Comparison of ENCODE assay signal across 24 cellular contexts in genomic region chr20:47217482-47218446, GRCh38.
DNase-seq lines count a peak whose midpoint lies in the region; ATAC-seq, FAIRE-seq and TF ChIP-seq lines count a peak whose summit lies in the region.
"Had no signal": no experiment of that assay in that cellular context is flagged by ENCODE, and none has a peak within 500 bp of the region (broad histone marks: within the 10 kb centered on the region; RNA-seq: fewer than 3 reads in every experiment).

No MANE protein-coding gene starts in this region.

- H3K4me2 ChIP-seq in GM12878 (ENCODE audit: control insufficient read depth, insufficient read depth): no peak overlapping the region

- no peak overlapping the region for H3K9ac ChIP-seq in GM12878 (ENCODE audit: control insufficient read depth, insufficient read depth, low read length)

- no peak overlapping the region for H3K4me3 ChIP-seq in CD8-positive, alpha-beta T cell (ENCODE audit: low read depth, low read length)
- H3K4me3 ChIP-seq in GM12878 (no peak overlapping the region), transverse colon (no peak overlapping the region)
- H3K4me3 ChIP-seq in naive thymus-derived CD4-positive, alpha-beta T cell (ENCODE audit: low read length): no peak overlapping the region
- H3K4me3 ChIP-seq: lung, MG63, spleen had no signal

- POLR2A ChIA-PET in activated CD8-positive, alpha-beta T cell treated with anti-CD3 and anti-CD28 coated beads for 36 hours (lab: Charles Lee): interaction anchor here (0.6 kb wide), 1 partner anchor 12 kb away, joined by 5 read pairs; no protein-coding TSS in a partner anchor
- POLR2A ChIA-PET in activated CD8-positive, alpha-beta T cell treated with anti-CD3 and anti-CD28 coated beads, Interleukin-2, amount 10 ng/mL, durations not matched to agents 7 days and 5 days (lab: Charles Lee): no interaction called here
- POLR2A ChIA-PET in CD8-positive, alpha-beta T cell (lab: Charles Lee): interaction anchor here (1.5 kb wide), 1 partner anchor 11 kb away, joined by 4 read pairs; no protein-coding TSS in a partner anchor
- POLR2A ChIA-PET in GM12878 (lab: Charles Lee): no interaction called here
- POLR2A ChIA-PET in naive thymus-derived CD4-positive, alpha-beta T cell (lab: Charles Lee): interaction anchor here (1.0 kb wide), 1 partner anchor 8 kb away, joined by 3 read pairs; no protein-coding TSS in a partner anchor

- TSS peak; percentile 34 for BruUV-seq in GM12878 (replicated peaks; lab: Mats Ljungman, UMichigan)

- 89% methylated on average over 12 of the region's 12 CpGs for WGBS in GM12878 (ENCODE audit: insufficient coverage, insufficient replicate concordance, low lambda C conversion rate, missing lambda C conversion rate)
- WGBS in transverse colon (ENCODE audit: low coverage in 1 of 2), 2 donors: 83 to 85% methylated on average over 7 to 12 of the region's 12 CpGs

- no peaks in the 10 kb centered on the region for H3K9me3 ChIP-seq in CD8-positive, alpha-beta T cell (ENCODE audit: low read length)
- no peaks in the 10 kb centered on the region for H3K9me3 ChIP-seq in GM12878 (replicated peaks; ENCODE audit: control insufficient read depth, insufficient read depth, low read length)
- H3K9me3 ChIP-seq in naive thymus-derived CD4-positive, alpha-beta T cell (ENCODE audit: control insufficient read depth in 2 of 3, low read length in 3 of 3): no peaks in the 10 kb centered on the region
- H3K9me3 ChIP-seq in transverse colon: no peaks in the 10 kb centered on the region
- H3K9me3 ChIP-seq: MG63, spleen had no signal

- H3K27me3 Mint-ChIP-seq in activated CD8-positive, alpha-beta T cell treated with anti-CD3 and anti-CD28 coated beads for 36 hours: no peaks in the 10 kb centered on the region
- no peaks in the 10 kb centered on the region for H3K27me3 Mint-ChIP-seq in activated CD8-positive, alpha-beta T cell treated with anti-CD3 and anti-CD28 coated beads, Interleukin-2, amount 10 ng/mL, durations not matched to agents 7 days and 5 days (ENCODE audit: low read depth)
- H3K27me3 Mint-ChIP-seq in CD8-positive, alpha-beta T cell (ENCODE audit: low read depth): no peaks in the 10 kb centered on the region
- H3K27me3 Mint-ChIP-seq in naive thymus-derived CD4-positive, alpha-beta T cell: no peaks in the 10 kb centered on the region
- H3K27me3 Mint-ChIP-seq: activated naive CD8-positive, alpha-beta T cell; IgD-negative memory B cell had no signal

- no peaks in the 10 kb centered on the region for H3K79me2 ChIP-seq in GM12878 (ENCODE audit: control insufficient read depth, insufficient read depth, low read length)

- TF ChIP-seq RAD21 in GM12878 (IDR thresholded peaks at IDR 0.05; ENCODE audit: insufficient read depth, low read depth, low read length): no peak

- peaks cover 42% of the 10 kb centered on the region for H3K36me3 ChIP-seq in CD8-positive, alpha-beta T cell (ENCODE audit: insufficient read depth, low read length)
- H3K36me3 ChIP-seq in GM12878 (ENCODE audit: control insufficient read depth in 2 of 2, insufficient read depth in 2 of 2, low read length in 1 of 2): peaks cover 23 to 51% of the 10 kb centered on the region in 2 experiments
- peaks cover 0 to 84% (median 30%) of the 10 kb centered on the region in 3 experiments for H3K36me3 ChIP-seq in naive thymus-derived CD4-positive, alpha-beta T cell (ENCODE audit: control insufficient read depth in 2 of 3, insufficient read depth in 3 of 3, low read length in 3 of 3)
- peaks cover 0 to 71% (median 18%) of the 10 kb centered on the region in 4 donors for H3K36me3 ChIP-seq in transverse colon

- ATAC-seq in activated CD8-positive, alpha-beta T cell treated with anti-CD3 and anti-CD28 coated beads for 36 hours: no peak
- ATAC-seq in activated CD8-positive, alpha-beta T cell treated with anti-CD3 and anti-CD28 coated beads, Interleukin-2, amount 10 ng/mL, durations not matched to agents 7 days and 5 days: no peak
- ATAC-seq in CD8-positive, alpha-beta T cell: no peak
- ATAC-seq in GM12878: no peak
- ATAC-seq in naive thymus-derived CD4-positive, alpha-beta T cell: no peak
- ATAC-seq in HG03457 (IDR thresholded peaks at IDR 0.05; ENCODE audit: unreplicated experiment): no peak
- ATAC-seq: activated CD4-positive, CD25-positive, alpha-beta regulatory T cell treated with anti-CD3 and anti-CD28 coated beads, Interleukin-2, amount 50 U/mL, for 24 hours; foreskin keratinocyte had no signal

- TF ChIP-seq POLR2A in GM12878 (IDR thresholded peaks at IDR 0.05; ENCODE audit: low read depth, low read length) (no peak), transverse colon (IDR thresholded peaks at IDR 0.05) (no peak)

- RAD21 ChIA-PET in GM12878 (lab: Charles Lee; ENCODE audit: unreplicated experiment): interaction anchor here (0.6 to 1.8 kb wide), 6 partner anchors 19 to 294 kb away, joined by 3 to 9 read pairs (median 4); no protein-coding TSS in a partner anchor

- SMC1A ChIA-PET in GM12878 (lab: Charles Lee; ENCODE audit: uncharacterized antibody, unreplicated experiment): interaction anchor here (1.0 to 1.7 kb wide), 2 partner anchors 55 to 166 kb away, joined by 3 to 4 read pairs; no protein-coding TSS in a partner anchor

- FAIRE-seq in GM12878 (lab: Jason Lieb, UNC): no peak
- FAIRE-seq: A204.1, D721Med, H1, islet of Langerhans had no signal

- peak overlapping the region; percentile 13 for H3K27ac Mint-ChIP-seq in activated CD8-positive, alpha-beta T cell treated with anti-CD3 and anti-CD28 coated beads for 36 hours
- H3K27ac Mint-ChIP-seq in activated CD8-positive, alpha-beta T cell treated with anti-CD3 and anti-CD28 coated beads, Interleukin-2, amount 10 ng/mL, durations not matched to agents 7 days and 5 days: no peak overlapping the region
- peak overlapping the region; percentile 68 for H3K27ac Mint-ChIP-seq in CD8-positive, alpha-beta T cell
- peak overlapping the region in 5 of 9 donors; percentile 24 to 82 (median 52) for H3K27ac Mint-ChIP-seq in naive thymus-derived CD4-positive, alpha-beta T cell

- H3K9me3 Mint-ChIP-seq in activated CD8-positive, alpha-beta T cell treated with anti-CD3 and anti-CD28 coated beads for 36 hours: no peaks in the 10 kb centered on the region
- no peaks in the 10 kb centered on the region for H3K9me3 Mint-ChIP-seq in activated CD8-positive, alpha-beta T cell treated with anti-CD3 and anti-CD28 coated beads, Interleukin-2, amount 10 ng/mL, durations not matched to agents 7 days and 5 days (ENCODE audit: insufficient read depth)
- H3K9me3 Mint-ChIP-seq in CD8-positive, alpha-beta T cell: no peaks in the 10 kb centered on the region
- H3K9me3 Mint-ChIP-seq in naive thymus-derived CD4-positive, alpha-beta T cell: no peaks in the 10 kb centered on the region
- H3K9me3 Mint-ChIP-seq: IgD-negative memory B cell had no signal

- intact Hi-C loops in activated CD8-positive, alpha-beta T cell treated with anti-CD3 and anti-CD28 coated beads for 36 hours (cut with micrococcal nuclease): no loop called here
- intact Hi-C loops in CD8-positive, alpha-beta T cell (cut with DNase I, micrococcal nuclease): no loop called here
- intact Hi-C loops in GM12878 (cut with micrococcal nuclease; ENCODE audit: unreplicated experiment) (no loop called here), transverse colon (cut with DNase I; ENCODE audit: low total_unique reads) (no loop called here)
- intact Hi-C loops in naive thymus-derived CD4-positive, alpha-beta T cell (cut with micrococcal nuclease): no loop called here

- in situ Hi-C loops in GM12878 (cut with MboI): no loop called here
- in situ Hi-C loops in transverse colon (cut with MboI; ENCODE audit: low pct_ligation_motif_present in 1 of 4, low pct_unique_long_range_greater_than_20kb in 1 of 4, low sequenced_read_pairs in 3 of 4): no loop called here

- H3K4me3 Mint-ChIP-seq in activated CD8-positive, alpha-beta T cell treated with anti-CD3 and anti-CD28 coated beads for 36 hours: no peak overlapping the region
- no peak overlapping the region for H3K4me3 Mint-ChIP-seq in activated CD8-positive, alpha-beta T cell treated with anti-CD3 and anti-CD28 coated beads, Interleukin-2, amount 10 ng/mL, durations not matched to agents 7 days and 5 days
- no peak overlapping the region for H3K4me3 Mint-ChIP-seq in CD8-positive, alpha-beta T cell
- H3K4me3 Mint-ChIP-seq in naive thymus-derived CD4-positive, alpha-beta T cell: no peak overlapping the region
- H3K4me3 Mint-ChIP-seq: activated naive CD8-positive, alpha-beta T cell; IgD-negative memory B cell had no signal

- no peak overlapping the region for H3K27ac ChIP-seq in CD8-positive, alpha-beta T cell (ENCODE audit: low read depth, low read length)
- no peak overlapping the region for H3K27ac ChIP-seq in GM12878 (ENCODE audit: control insufficient read depth, insufficient read depth)
- no peak overlapping the region for H3K27ac ChIP-seq in naive thymus-derived CD4-positive, alpha-beta T cell (ENCODE audit: low read depth, low read length)
- H3K27ac ChIP-seq in transverse colon: no peak overlapping the region
- H3K27ac ChIP-seq: foreskin keratinocyte, spleen had no signal

- H4K20me1 ChIP-seq in GM12878 (ENCODE audit: control insufficient read depth, insufficient read depth): no peaks in the 10 kb centered on the region

- CTCF ChIA-PET in activated CD8-positive, alpha-beta T cell treated with anti-CD3 and anti-CD28 coated beads for 36 hours (lab: Charles Lee): interaction anchor here (0.9 to 8.6 kb wide), 7 partner anchors 11 to 166 kb away, joined by 3 to 79 read pairs (median 7); no protein-coding TSS in a partner anchor
- CTCF ChIA-PET in activated CD8-positive, alpha-beta T cell treated with anti-CD3 and anti-CD28 coated beads, Interleukin-2, amount 10 ng/mL, durations not matched to agents 7 days and 5 days (lab: Charles Lee): interaction anchor here (0.9 to 3.7 kb wide), 7 partner anchors 11 to 403 kb away, joined by 3 to 45 read pairs (median 4); no protein-coding TSS in a partner anchor
- CTCF ChIA-PET in CD8-positive, alpha-beta T cell (lab: Charles Lee): interaction anchor here (1.0 to 7.7 kb wide), 5 partner anchors 15 to 165 kb away, joined by 3 to 44 read pairs (median 9); no protein-coding TSS in a partner anchor
- CTCF ChIA-PET in GM12878 (lab: Yijun Ruan, JAX): interaction anchor here (1.5 to 3.8 kb wide), 4 partner anchors 12 to 167 kb away, joined by 4 to 27 read pairs (median 16); no protein-coding TSS in a partner anchor
- CTCF ChIA-PET in naive thymus-derived CD4-positive, alpha-beta T cell (lab: Charles Lee): interaction anchor here (0.9 kb wide), 1 partner anchor 166 kb away, joined by 3 read pairs; no protein-coding TSS in a partner anchor

- peaks cover 35% of the 10 kb centered on the region for H3K36me3 Mint-ChIP-seq in activated CD8-positive, alpha-beta T cell treated with anti-CD3 and anti-CD28 coated beads for 36 hours (ENCODE audit: low read depth)
- H3K36me3 Mint-ChIP-seq in activated CD8-positive, alpha-beta T cell treated with anti-CD3 and anti-CD28 coated beads, Interleukin-2, amount 10 ng/mL, durations not matched to agents 7 days and 5 days (ENCODE audit: low read depth): peaks cover 59% of the 10 kb centered on the region
- H3K36me3 Mint-ChIP-seq in CD8-positive, alpha-beta T cell: peaks cover 66% of the 10 kb centered on the region
- H3K36me3 Mint-ChIP-seq in naive thymus-derived CD4-positive, alpha-beta T cell: peaks cover 19 to 53% (median 33%) of the 10 kb centered on the region in 5 donors

- H3K4me1 Mint-ChIP-seq in activated CD8-positive, alpha-beta T cell treated with anti-CD3 and anti-CD28 coated beads for 36 hours (ENCODE audit: low read depth): no peaks in the 10 kb centered on the region
- H3K4me1 Mint-ChIP-seq in activated CD8-positive, alpha-beta T cell treated with anti-CD3 and anti-CD28 coated beads, Interleukin-2, amount 10 ng/mL, durations not matched to agents 7 days and 5 days (ENCODE audit: low read depth): peaks cover 13% of the 10 kb centered on the region
- H3K4me1 Mint-ChIP-seq in CD8-positive, alpha-beta T cell (ENCODE audit: low read depth): peaks cover 2% of the 10 kb centered on the region
- H3K4me1 Mint-ChIP-seq in naive thymus-derived CD4-positive, alpha-beta T cell: peaks cover 0 to 17% (median 9%) of the 10 kb centered on the region in 7 donors

- no peaks in the 10 kb centered on the region for H3K27me3 ChIP-seq in CD8-positive, alpha-beta T cell (ENCODE audit: insufficient read depth, low read length)
- H3K27me3 ChIP-seq in GM12878 (replicated peaks in 1 of 2; ENCODE audit: control insufficient read depth in 2 of 2, insufficient read depth in 2 of 2, low read length in 1 of 2): no peaks in the 10 kb centered on the region
- no peaks in the 10 kb centered on the region for H3K27me3 ChIP-seq in naive thymus-derived CD4-positive, alpha-beta T cell (ENCODE audit: control insufficient read depth in 2 of 2, insufficient read depth in 2 of 2, low read length in 2 of 2)
- H3K27me3 ChIP-seq in transverse colon: no peaks in the 10 kb centered on the region
- H3K27me3 ChIP-seq: foreskin keratinocyte, MG63, spleen had no signal

- no peaks in the 10 kb centered on the region for H3K4me1 ChIP-seq in CD8-positive, alpha-beta T cell (ENCODE audit: insufficient read depth, low read length)
- H3K4me1 ChIP-seq in GM12878 (ENCODE audit: control insufficient read depth, insufficient read depth, low read length): no peaks in the 10 kb centered on the region; the same call in 1 of the 2 replicates
- H3K4me1 ChIP-seq in naive thymus-derived CD4-positive, alpha-beta T cell (ENCODE audit: control insufficient read depth in 2 of 2, insufficient read depth in 2 of 2, low read length in 2 of 2): no peaks in the 10 kb centered on the region
- no peaks in the 10 kb centered on the region for H3K4me1 ChIP-seq in transverse colon
- H3K4me1 ChIP-seq: foreskin keratinocyte had no signal

- no peak for TF ChIP-seq CTCF in activated CD8-positive, alpha-beta T cell treated with anti-CD3 and anti-CD28 coated beads for 36 hours (IDR thresholded peaks at IDR 0.05)
- TF ChIP-seq CTCF in CD8-positive, alpha-beta T cell (IDR thresholded peaks at IDR 0.05): no peak
- TF ChIP-seq CTCF in GM12878 (IDR thresholded peaks at IDR 0.05 in 2 of 3, conservative IDR thresholded peaks at IDR 0.05 in 1 of 3; ENCODE audit: control insufficient read depth in 2 of 3, extremely low read depth in 1 of 3, insufficient read depth in 1 of 3, low read depth in 3 of 3, low read length in 3 of 3): no peak
- TF ChIP-seq CTCF in transverse colon (IDR thresholded peaks at IDR 0.05): no peak

- no peak for TF ChIP-seq EP300 in GM12878 (IDR thresholded peaks at IDR 0.05; ENCODE audit: borderline replicate concordance in 1 of 2, control insufficient read depth in 1 of 2, low read depth in 2 of 2, low read length in 2 of 2)
- no peak for TF ChIP-seq EP300 in transverse colon (IDR thresholded peaks at IDR 0.05; ENCODE audit: low read depth)

- H2AFZ ChIP-seq in GM12878 (ENCODE audit: control insufficient read depth, low read depth, low read length): no peak overlapping the region

- DNase-seq in activated CD8-positive, alpha-beta T cell treated with anti-CD3 and anti-CD28 coated beads for 36 hours: no peak
- no peak for DNase-seq in activated CD8-positive, alpha-beta T cell treated with anti-CD3 and anti-CD28 coated beads, Interleukin-2, amount 10 ng/mL, durations not matched to agents 7 days and 5 days
- DNase-seq in CD8-positive, alpha-beta T cell: no peak
- no peak for DNase-seq in GM12878 (ENCODE audit: low read depth, low spot score)
- DNase-seq in naive thymus-derived CD4-positive, alpha-beta T cell: no peak
- DNase-seq in transverse colon: no peak
- DNase-seq in NCI-H146 treated with DMSO at 0.1 percent for 48 hours (lab: John Stamatoyannopoulos, UW; ENCODE audit: unreplicated experiment): no peak
- DNase-seq: erythroblast; foreskin keratinocyte; MG63; NCI-H146; NCI-H526; retina; spleen; stimulated activated CD4-positive, alpha-beta T cell treated with anti-CD3 and anti-CD28 coated beads, Interleukin-4, amount 100 ng/mL, for 1 hour had no signal

Comparison
In these comparisons a context has a peak if more than half of its experiments do, and no peak if none do; other contexts are left out.
1. POLR2A ChIA-PET loops: an anchor here in activated CD8-positive, alpha-beta T cell treated with anti-CD3 and anti-CD28 coated beads for 36 hours (0.6 kb wide), CD8-positive, alpha-beta T cell (1.5 kb wide) and naive thymus-derived CD4-positive, alpha-beta T cell (1.0 kb wide); none called in activated CD8-positive, alpha-beta T cell treated with anti-CD3 and anti-CD28 coated beads, Interleukin-2, amount 10 ng/mL, durations not matched to agents 7 days and 5 days and GM12878.